Comparison of ENCODE assay signal across 11 cellular contexts in genomic region chr2:118854507-118855300, GRCh38. TPM values are rescaled to one million over a fixed set of nuclear protein-coding genes. Genes with fewer than 3 reads are reported as not detected.
DNase-seq lines count a peak whose midpoint lies in the region; ATAC-seq and TF ChIP-seq lines count a peak whose summit lies in the region.
"Had no signal": no experiment of that assay in that cellular context is flagged by ENCODE, and none has a peak within 500 bp of the region (broad histone marks: within the 10 kb centered on the region; RNA-seq: fewer than 3 reads in every experiment).

No MANE protein-coding gene starts in this region.

- H3K36me3 Mint-ChIP-seq in Calu3 (ENCODE audit: insufficient read depth, unreplicated experiment): peaks cover 6% of the 10 kb centered on the region

- no peaks in the 10 kb centered on the region for H3K9me3 Mint-ChIP-seq in Calu3 (ENCODE audit: low read depth, unreplicated experiment)

- H3K36me3 ChIP-seq in HUES6 (ENCODE audit: control insufficient read depth, insufficient read depth, low read length): no peaks in the 10 kb centered on the region
- H3K36me3 ChIP-seq in esophagus muscularis mucosa: no peaks in the 10 kb centered on the region
- no peaks in the 10 kb centered on the region for H3K36me3 ChIP-seq in psoas muscle (ENCODE audit: insufficient read depth in 1 of 2, low read depth in 1 of 2)
- H3K36me3 ChIP-seq: breast epithelium, prostate gland, transverse colon had no signal

- TF ChIP-seq POLR2A in esophagus muscularis mucosa (IDR thresholded peaks at IDR 0.05; ENCODE audit: low read depth): no peak

- peak overlapping the region; percentile 61 for H3K4me3 ChIP-seq in HUES6 (ENCODE audit: low read depth, low read length)
- peak overlapping the region in 3 of 4 donors; percentile 31 to 39 (median 38) for H3K4me3 ChIP-seq in esophagus muscularis mucosa
- H3K4me3 ChIP-seq in psoas muscle: peak overlapping the region; percentile 58
- no peak overlapping the region for H3K4me3 ChIP-seq in foreskin fibroblast (ENCODE audit: low read depth in 1 of 2, low read length in 2 of 2)
- H3K4me3 ChIP-seq: prostate gland had no signal

- TF ChIP-seq EP300 in esophagus muscularis mucosa (IDR thresholded peaks at IDR 0.05): no peak

- DNase-seq in Calu3 (no peak), esophagus muscularis mucosa (ENCODE audit: extremely low spot score) (no peak), psoas muscle (no peak), foreskin fibroblast (no peak), posterior cingulate gyrus (no peak)

- H3K27me3 ChIP-seq in HUES6 (ENCODE audit: control insufficient read depth, insufficient read depth, low read length): peaks cover 100% of the 10 kb centered on the region
- peaks cover 10 to 100% (median 87%) of the 10 kb centered on the region in 4 donors for H3K27me3 ChIP-seq in esophagus muscularis mucosa
- peaks cover 0 to 96% (median 42%) of the 10 kb centered on the region in 3 donors for H3K27me3 ChIP-seq in psoas muscle (ENCODE audit: insufficient read depth in 3 of 3, low read length in 2 of 3)

- H3K27ac Mint-ChIP-seq in Calu3 (ENCODE audit: unreplicated experiment): no peak overlapping the region

- H3K4me1 ChIP-seq in HUES6 (ENCODE audit: control insufficient read depth, insufficient read depth, low read length) (peaks cover 67% of the 10 kb centered on the region), esophagus muscularis mucosa (peaks cover 15 to 76% (median 55%) of the 10 kb centered on the region in 4 donors), psoas muscle (peaks cover 7% of the 10 kb centered on the region)
- H3K4me1 ChIP-seq: prostate gland had no signal

- H3K9me3 ChIP-seq in HUES6 (ENCODE audit: control insufficient read depth, insufficient read depth, low read depth, low read length) (no peaks in the 10 kb centered on the region), esophagus muscularis mucosa (no peaks in the 10 kb centered on the region), psoas muscle (no peaks in the 10 kb centered on the region)
- H3K9me3 ChIP-seq: breast epithelium, prostate gland, transverse colon had no signal

- peaks cover 9% of the 10 kb centered on the region for H3K4me1 Mint-ChIP-seq in Calu3 (ENCODE audit: low read depth, unreplicated experiment)

- 6% methylated on average over 24 of the region's 31 CpGs for WGBS in esophagus muscularis mucosa
- WGBS in psoas muscle, 3 donors: 17 to 39% (median 26%) methylated on average over 27 to 31 of the region's 31 CpGs

- H3K4me3 Mint-ChIP-seq in Calu3 (ENCODE audit: low read depth, unreplicated experiment): peak overlapping the region; percentile 72

- intact Hi-C loops in Calu3 (cut with micrococcal nuclease; ENCODE audit: unreplicated experiment) (loop anchor here (1.0 to 5.0 kb wide), 5 partner anchors 92 to 807 kb away; no protein-coding TSS in a partner anchor), esophagus muscularis mucosa (cut with DNase I) (loop anchor here (2.0 kb wide), 2 partner anchors 634 to 806 kb away; no protein-coding TSS in a partner anchor), psoas muscle (cut with DNase I) (loop anchor here (1.0 to 5.0 kb wide), 3 partner anchors 91 to 807 kb away; no protein-coding TSS in a partner anchor), posterior cingulate gyrus (cut with DNase I) (loop anchor here (1.0 to 5.0 kb wide), 3 partner anchors 482 to 808 kb away; no protein-coding TSS in a partner anchor)

- peaks cover 22% of the 10 kb centered on the region for H3K27me3 Mint-ChIP-seq in Calu3 (ENCODE audit: unreplicated experiment)

- H3K9ac ChIP-seq in HUES6 (ENCODE audit: low read length): no peak overlapping the region

- no TSS peak for BruUV-seq in Calu3 (replicated peaks; lab: Mats Ljungman, UMichigan)

- ATAC-seq in psoas muscle (no peak), HG03025 (IDR thresholded peaks at IDR 0.05; ENCODE audit: low FRiP score, unreplicated experiment) (no peak)

- CTCF ChIA-PET in Calu3 (lab: Charles Lee): interaction anchor here (0.7 to 1.4 kb wide), 17 partner anchors 8 to 808 kb away, joined by 3 to 18 read pairs (median 4); partner anchors contain the start of gene EN1

- no peak for TF ChIP-seq CTCF in Calu3 (IDR thresholded peaks at IDR 0.05; ENCODE audit: unreplicated experiment)
- no peak for TF ChIP-seq CTCF in esophagus muscularis mucosa (IDR thresholded peaks at IDR 0.05)
- TF ChIP-seq CTCF in psoas muscle (IDR thresholded peaks at IDR 0.05): no peak
- no peak for TF ChIP-seq CTCF in foreskin fibroblast (IDR thresholded peaks at IDR 0.05; ENCODE audit: low read depth, low read length)

- H3K27ac ChIP-seq in HUES6 (ENCODE audit: low read depth, low read length): no peak overlapping the region
- H3K27ac ChIP-seq in esophagus muscularis mucosa (replicated peaks in 1 of 4): no peak overlapping the region
- no peak overlapping the region for H3K27ac ChIP-seq in psoas muscle
- H3K27ac ChIP-seq: breast epithelium, prostate gland, transverse colon had no signal

RNA-seq across cellular contexts. Expression of gene EN1, which starts 7.3 kb away (rescaled TPM):
- total RNA-seq in Calu3 (2022) (2.3 TPM in 2 replicates), esophagus muscularis mucosa (under 1 TPM in 3 of 4 donors, not detected in 1; 0.11 to 0.17 (median 0.13) TPM), psoas muscle (1 to 10 TPM; 1.1 to 9.5 (median 4.8) TPM)
- under 1 TPM; 0.70 to 0.89 (median 0.71) TPM for polyA plus RNA-seq in psoas muscle
- total RNA-seq: left ventricle myocardium superior, transverse colon had no signal

Comparison
In these comparisons a context has a peak if more than half of its experiments do, and no peak if none do; other contexts are left out.
1. H3K4me3 ChIP-seq: peak in HUES6 (single experiment), esophagus muscularis mucosa (3 of 4) and psoas muscle (single experiment); none in foreskin fibroblast (0 of 2).